ENCODE assay signal across 21 cellular contexts in genomic region chr22:49170053-49170452, GRCh38.
"Had no signal": no experiment of that assay in that cellular context is flagged by ENCODE, and none has a peak within 500 bp of the region (broad histone marks: within the 10 kb centered on the region; RNA-seq: fewer than 3 reads in every experiment).

No MANE protein-coding gene starts in this region.

- DNase-seq: activated CD4-positive, alpha-beta memory T cell treated with anti-CD3 and anti-CD28 coated beads for 36 hours; activated CD4-positive, alpha-beta T cell treated with anti-CD3 and anti-CD28 coated beads for 48 hours; activated effector memory CD4-positive, alpha-beta T cell treated with anti-CD3 and anti-CD28 coated beads, Interleukin-2, amount 50 U/mL, for 16 hours; activated naive CD4-positive, alpha-beta T cell treated with anti-CD3 and anti-CD28 coated beads, Interleukin-2, amount 10 ng/mL, durations not matched to agents 7 days and 5 days; amygdala; cortex of kidney; head of caudate nucleus; left colon; nephron progenitor cell; nucleus accumbens; sigmoid colon; stimulated activated CD4-positive, alpha-beta T cell treated with anti-CD3 and anti-CD28 coated beads, Interleukin-4, amount 100 ng/mL, for 1 hour; stimulated activated naive CD4-positive, alpha-beta T cell treated with Interleukin-2 at 50 U/mL for 16 hours; T-helper 17 cell had no signal

- H3K4me3 Mint-ChIP-seq: activated CD4-positive, alpha-beta memory T cell treated with anti-CD3 and anti-CD28 coated beads for 36 hours; activated naive CD4-positive, alpha-beta T cell treated with anti-CD3 and anti-CD28 coated beads, Interleukin-2, amount 10 ng/mL, durations not matched to agents 7 days and 5 days; memory B cell; nephron progenitor cell; T-helper 17 cell; type B pancreatic cell had no signal

- H3K27ac ChIP-seq: epithelial cell of prostate, gastroesophageal sphincter, sigmoid colon, thoracic aorta had no signal

- H3K4me1 ChIP-seq: gastroesophageal sphincter, sigmoid colon had no signal

- H3K4me3 ChIP-seq: gastroesophageal sphincter, mucosa of descending colon, sigmoid colon, smooth muscle cell, thoracic aorta had no signal

- H3K4me2 ChIP-seq: smooth muscle cell had no signal

- H3K27ac Mint-ChIP-seq: activated CD4-positive, alpha-beta memory T cell treated with anti-CD3 and anti-CD28 coated beads for 36 hours; activated naive CD4-positive, alpha-beta T cell treated with anti-CD3 and anti-CD28 coated beads, Interleukin-2, amount 10 ng/mL, durations not matched to agents 7 days and 5 days; memory B cell; nephron progenitor cell; T-helper 17 cell; type B pancreatic cell had no signal

- H3K36me3 ChIP-seq: gastroesophageal sphincter, sigmoid colon, thoracic aorta had no signal

- H3K4me1 Mint-ChIP-seq: activated naive CD4-positive, alpha-beta T cell treated with anti-CD3 and anti-CD28 coated beads, Interleukin-2, amount 10 ng/mL, durations not matched to agents 7 days and 5 days; memory B cell; nephron progenitor cell; T-helper 17 cell had no signal

- H3K36me3 Mint-ChIP-seq: activated CD4-positive, alpha-beta memory T cell treated with anti-CD3 and anti-CD28 coated beads for 36 hours; activated naive CD4-positive, alpha-beta T cell treated with anti-CD3 and anti-CD28 coated beads, Interleukin-2, amount 10 ng/mL, durations not matched to agents 7 days and 5 days; memory B cell; type B pancreatic cell had no signal

- ATAC-seq: gastroesophageal sphincter, left colon, mucosa of descending colon, T-helper 17 cell had no signal

- H3K27me3 Mint-ChIP-seq: activated naive CD4-positive, alpha-beta T cell treated with anti-CD3 and anti-CD28 coated beads, Interleukin-2, amount 10 ng/mL, durations not matched to agents 7 days and 5 days; memory B cell had no signal

- H3K9me3 ChIP-seq: gastroesophageal sphincter, mucosa of descending colon, sigmoid colon, thoracic aorta had no signal
